In genomic region chr16:47045023-47045422, GRCh38 we compare ENCODE assay signal across 13 cellular contexts.
DNase-seq lines count a peak whose midpoint lies in the region; ATAC-seq and TF ChIP-seq lines count a peak whose summit lies in the region.
"Had no signal": no experiment of that assay in that cellular context is flagged by ENCODE, and none has a peak within 500 bp of the region (broad histone marks: within the 10 kb centered on the region; RNA-seq: fewer than 3 reads in every experiment).

No MANE protein-coding gene starts in this region.

- H2AK9ac ChIP-seq in IMR-90 (replicated peaks; ENCODE audit: low read depth, low read length, poor library complexity), result no peak overlapping the region

- no peaks in the 10 kb centered on the region for H3K27me3 ChIP-seq in BLaER1
- peaks cover 11% of the 10 kb centered on the region; the same call in 1 of the 2 replicates for H3K27me3 ChIP-seq in IMR-90 (ENCODE audit: control insufficient read depth, insufficient read depth, low read length)

- no peak overlapping the region for H3K23ac ChIP-seq in IMR-90 (ENCODE audit: low read depth, low read length)

- H3K36me3 ChIP-seq in BLaER1, result no peaks in the 10 kb centered on the region
- no peaks in the 10 kb centered on the region for H3K36me3 ChIP-seq in IMR-90 (ENCODE audit: control insufficient read depth, insufficient read depth, low read length)
- H3K36me3 ChIP-seq: WERI-Rb-1 had no signal

- H3K9ac ChIP-seq in BLaER1 (0 out of 2 replicates have a peak overlapping the region, but pooled peaks have one; percentile 19), IMR-90 (ENCODE audit: low read depth, low read length) (no peak overlapping the region)

- 53% methylated on average over 3 of the region's 8 CpGs; no CpG with 5 or more reads in 1 of the 2 experiments for WGBS in IMR-90 (ENCODE audit: extremely low coverage in 2 of 2, insufficient read length in 1 of 2), 2 experiments

- H3K14ac ChIP-seq in IMR-90 (replicated peaks; ENCODE audit: low read depth, low read length), result no peak overlapping the region

- no peak overlapping the region for H2BK5ac ChIP-seq in IMR-90 (ENCODE audit: low read depth, low read length, poor library complexity, severe bottlenecking)

- no peak for TF ChIP-seq CTCF in IMR-90 (conservative IDR thresholded peaks at IDR 0.05; ENCODE audit: low read depth, low read length)

- H3K4me3 ChIP-seq in BLaER1 (no peak overlapping the region), IMR-90 (ENCODE audit: insufficient read depth, low read depth, low read length) (no peak overlapping the region)

- H3K9me3 ChIP-seq in BLaER1 (no peaks in the 10 kb centered on the region), IMR-90 (ENCODE audit: control insufficient read depth, insufficient read depth, low read length) (no peaks in the 10 kb centered on the region)

- no peak overlapping the region for H4K91ac ChIP-seq in IMR-90 (ENCODE audit: insufficient read depth, low read depth, low read length)

- no peak overlapping the region for H3K56ac ChIP-seq in IMR-90 (ENCODE audit: extremely low read depth, insufficient read depth, low read length)

- H3K18ac ChIP-seq in IMR-90 (ENCODE audit: low read depth, low read length), result no peak overlapping the region

- dilution Hi-C loops in IMR-90 (cut with HindIII; ENCODE audit: low sequenced_read_pairs, unreplicated experiment), result no loop called here

- no peak overlapping the region for H2BK15ac ChIP-seq in IMR-90 (ENCODE audit: low read depth, low read length)

- no peak overlapping the region for H4K5ac ChIP-seq in IMR-90 (ENCODE audit: low read depth, low read length)

- H2BK120ac ChIP-seq in IMR-90 (ENCODE audit: low read depth, low read length), result no peak overlapping the region

- H2BK20ac ChIP-seq in IMR-90 (ENCODE audit: low read depth, low read length), result no peak overlapping the region

- no peak overlapping the region for H3K4ac ChIP-seq in IMR-90 (ENCODE audit: low read depth, low read length)

- H2AK5ac ChIP-seq in IMR-90 (ENCODE audit: low read depth, low read length), result no peak overlapping the region

- CTCF ChIA-PET in IMR-90 (lab: Yijun Ruan, JAX), result no interaction called here

- TF ChIP-seq RAD21 in IMR-90 (IDR thresholded peaks at IDR 0.05; ENCODE audit: low read length), result no peak

- peak overlapping the region; percentile 41 for H2AFZ ChIP-seq in IMR-90 (replicated peaks; ENCODE audit: low read length, poor library complexity)

- TF ChIP-seq POLR2A in IMR-90 (IDR thresholded peaks at IDR 0.05; ENCODE audit: low read depth, low read length), result no peak

- in situ Hi-C loops in IMR-90 (cut with MboI; ENCODE audit: low sequenced_read_pairs), result no loop called here

- H4K20me1 ChIP-seq in BLaER1 (no peaks in the 10 kb centered on the region), IMR-90 (ENCODE audit: insufficient read depth, low read length) (no peaks in the 10 kb centered on the region)

- H3K27ac ChIP-seq in BLaER1 (no peak overlapping the region), IMR-90 (ENCODE audit: insufficient read depth, low read length) (no peak overlapping the region)
- H3K27ac ChIP-seq: WERI-Rb-1 had no signal

- ATAC-seq in IMR-90 (ENCODE audit: low read depth) (no peak), sciatic nerve (no peak), HG03135 (IDR thresholded peaks at IDR 0.05; ENCODE audit: unreplicated experiment) (no peak)
- ATAC-seq: esophagus mucosa; stimulated activated naive B cell treated with anti-CD40 and anti-IgM and Interleukin-4, amounts not matched to agents 10 μg/mL and 1 μg/mL and 100 μg/mL, for 72 hours had no signal

- H3K9me1 ChIP-seq in IMR-90 (ENCODE audit: insufficient read depth, low read length), result no peaks in the 10 kb centered on the region

- POLR2A ChIA-PET in IMR-90 (lab: Charles Lee; ENCODE audit: unreplicated experiment), result no interaction called here

- intact Hi-C loops in IMR-90 (cut with micrococcal nuclease), result no loop called here
- intact Hi-C loops in sciatic nerve (cut with DNase I), result no loop called here

- no peak overlapping the region for H4K8ac ChIP-seq in IMR-90 (ENCODE audit: low read depth in 2 of 2, low read length in 2 of 2)

- peak overlapping the region; percentile 64 for H3K4me2 ChIP-seq in BLaER1
- H3K4me2 ChIP-seq in IMR-90 (ENCODE audit: low read depth, low read length), result no peak overlapping the region

- DNase-seq in IMR-90, result no peak
- DNase-seq in astrocyte of the hippocampus (ENCODE audit: low read depth, low spot score), result peak; percentile 34
- peak; percentile 74 for DNase-seq in kidney tubule cell (ENCODE audit: low spot score)
- no peak for DNase-seq in sciatic nerve (ENCODE audit: low spot score)
- no peak for DNase-seq in DMS79 (lab: John Stamatoyannopoulos, UW)
- DNase-seq in AG08395 (ENCODE audit: low spot score), result no peak
- DNase-seq: activated T-cell treated with anti-CD3 and anti-CD28 coated beads for 4 hours; NCI-H2081 treated with DMSO at 0.1 percent for 48 hours; stimulated activated naive B cell treated with anti-CD40 and anti-IgM and Interleukin-4, amounts not matched to agents 10 μg/mL and 1 μg/mL and 100 μg/mL, for 72 hours; WERI-Rb-1 had no signal

- BruUV-seq in IMR-90 (replicated peaks; lab: Mats Ljungman, UMichigan), result no TSS peak

- H3K4me1 ChIP-seq in BLaER1 (peaks cover 31% of the 10 kb centered on the region), IMR-90 (ENCODE audit: control insufficient read depth, insufficient read depth, low read length) (no peaks in the 10 kb centered on the region)

- no peaks in the 10 kb centered on the region for H3K79me1 ChIP-seq in IMR-90 (ENCODE audit: low read depth in 1 of 2, low read length in 2 of 2)

TF ChIP-seq in IMR-90, 13 proteins besides CTCF, POLR2A, EP300 and RAD21:
- no peak for TF ChIP-seq FOS (IDR thresholded peaks at IDR 0.05; ENCODE audit: low read depth, low read length)
- no peak for TF ChIP-seq ELK1 (IDR thresholded peaks at IDR 0.05; ENCODE audit: borderline replicate concordance, low read depth, low read length)
- TF ChIP-seq RCOR1 (IDR thresholded peaks at IDR 0.05; ENCODE audit: insufficient replicate concordance, low read length), result no peak
- TF ChIP-seq USF2 (IDR thresholded peaks at IDR 0.05; ENCODE audit: low read depth, low read length), result no peak
- no peak for TF ChIP-seq NFE2L2 (IDR thresholded peaks at IDR 0.05; ENCODE audit: low read depth, low read length)
- no peak for TF ChIP-seq MAFK (IDR thresholded peaks at IDR 0.05; ENCODE audit: low read depth, low read length)
- TF ChIP-seq SMC3 (IDR thresholded peaks at IDR 0.05; ENCODE audit: low read depth, low read length), result no peak
- no peak for TF ChIP-seq CEBPB (IDR thresholded peaks at IDR 0.05; ENCODE audit: low read depth, low read length)
- TF ChIP-seq MAZ (IDR thresholded peaks at IDR 0.05; ENCODE audit: borderline replicate concordance, low read depth, low read length), result no peak
- no peak for TF ChIP-seq CHD1 (IDR thresholded peaks at IDR 0.05; ENCODE audit: low read depth, low read length)
- no peak for TF ChIP-seq BHLHE40 (IDR thresholded peaks at IDR 0.05; ENCODE audit: low read depth, low read length)
- no peak for TF ChIP-seq MXI1 (IDR thresholded peaks at IDR 0.05; ENCODE audit: borderline replicate concordance, low read depth, low read length)
- no peak for TF ChIP-seq RFX5 (IDR thresholded peaks at IDR 0.05; ENCODE audit: low read depth, low read length)

Comparison
In these comparisons a context has a peak if more than half of its experiments do, and no peak if none do; other contexts are left out.
1. DNase-seq: peak in astrocyte of the hippocampus (single experiment) and kidney tubule cell (single experiment); none in IMR-90 (single experiment), sciatic nerve (single experiment), DMS79 (single experiment) and AG08395 (single experiment).